2 cellular contexts compared by ENCODE assay signal in the genomic region with DNA sequence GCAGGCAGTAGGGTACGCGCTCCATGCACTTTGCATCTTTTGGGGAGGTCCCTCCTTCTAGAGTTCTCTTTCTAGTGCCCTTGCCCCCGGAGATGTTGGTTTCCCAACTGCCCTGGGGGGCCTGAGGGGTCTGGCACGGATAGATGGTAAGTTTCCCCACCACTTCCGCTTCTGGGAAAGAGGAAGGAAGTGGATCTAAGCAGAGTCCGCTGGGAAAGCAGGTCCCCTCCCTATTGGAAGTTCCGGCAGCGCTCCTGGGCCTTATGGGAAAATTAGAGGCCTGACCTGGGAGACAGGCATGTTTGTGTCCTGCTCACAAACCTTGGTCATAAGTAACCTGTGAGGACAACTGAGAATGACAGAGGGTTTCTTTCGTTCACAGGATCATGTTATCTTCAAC.
TF ChIP-seq lines count a peak whose summit lies in the region.

No MANE protein-coding gene starts in this region.

TF ChIP-seq in GM23338, 12 proteins besides CTCF, POLR2A, EP300 and RAD21 (continues in another document):
- TF ChIP-seq NANOG (IDR thresholded peaks at IDR 0.05; ENCODE audit: borderline replicate concordance), result no peak
- no peak for TF ChIP-seq CREB1 (CRISPR knock-in tag; IDR thresholded peaks at IDR 0.05; ENCODE audit: low read depth)
- no peak for TF ChIP-seq EZH2 (IDR thresholded peaks at IDR 0.05; ENCODE audit: low read depth, unreplicated experiment)
- TF ChIP-seq JUNB (IDR thresholded peaks at IDR 0.05; ENCODE audit: unreplicated experiment), result no peak
- no peak for TF ChIP-seq ZNF114 (CRISPR knock-in tag; IDR thresholded peaks at IDR 0.05)
- TF ChIP-seq ETS1 (IDR thresholded peaks at IDR 0.05), result no peak
- TF ChIP-seq, protein P1, sequence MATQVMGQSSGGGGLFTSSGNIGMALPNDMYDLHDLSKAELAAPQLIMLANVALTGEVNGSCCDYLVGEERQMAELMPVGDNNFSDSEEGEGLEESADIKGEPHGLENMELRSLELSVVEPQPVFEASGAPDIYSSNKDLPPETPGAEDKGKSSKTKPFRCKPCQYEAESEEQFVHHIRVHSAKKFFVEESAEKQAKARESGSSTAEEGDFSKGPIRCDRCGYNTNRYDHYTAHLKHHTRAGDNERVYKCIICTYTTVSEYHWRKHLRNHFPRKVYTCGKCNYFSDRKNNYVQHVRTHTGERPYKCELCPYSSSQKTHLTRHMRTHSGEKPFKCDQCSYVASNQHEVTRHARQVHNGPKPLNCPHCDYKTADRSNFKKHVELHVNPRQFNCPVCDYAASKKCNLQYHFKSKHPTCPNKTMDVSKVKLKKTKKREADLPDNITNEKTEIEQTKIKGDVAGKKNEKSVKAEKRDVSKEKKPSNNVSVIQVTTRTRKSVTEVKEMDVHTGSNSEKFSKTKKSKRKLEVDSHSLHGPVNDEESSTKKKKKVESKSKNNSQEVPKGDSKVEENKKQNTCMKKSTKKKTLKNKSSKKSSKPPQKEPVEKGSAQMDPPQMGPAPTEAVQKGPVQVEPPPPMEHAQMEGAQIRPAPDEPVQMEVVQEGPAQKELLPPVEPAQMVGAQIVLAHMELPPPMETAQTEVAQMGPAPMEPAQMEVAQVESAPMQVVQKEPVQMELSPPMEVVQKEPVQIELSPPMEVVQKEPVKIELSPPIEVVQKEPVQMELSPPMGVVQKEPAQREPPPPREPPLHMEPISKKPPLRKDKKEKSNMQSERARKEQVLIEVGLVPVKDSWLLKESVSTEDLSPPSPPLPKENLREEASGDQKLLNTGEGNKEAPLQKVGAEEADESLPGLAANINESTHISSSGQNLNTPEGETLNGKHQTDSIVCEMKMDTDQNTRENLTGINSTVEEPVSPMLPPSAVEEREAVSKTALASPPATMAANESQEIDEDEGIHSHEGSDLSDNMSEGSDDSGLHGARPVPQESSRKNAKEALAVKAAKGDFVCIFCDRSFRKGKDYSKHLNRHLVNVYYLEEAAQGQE (IDR thresholded peaks at IDR 0.05; ENCODE audit: unreplicated experiment), result no peak
- no peak for TF ChIP-seq ZNF462 (CRISPR knock-in tag; IDR thresholded peaks at IDR 0.05)
- no peak for TF ChIP-seq ZNF331 (CRISPR knock-in tag; IDR thresholded peaks at IDR 0.05; ENCODE audit: low read depth)
- TF ChIP-seq POLR2AphosphoS5 (IDR thresholded peaks at IDR 0.05; ENCODE audit: low read depth), result no peak

TF ChIP-seq in HepG2, 621 proteins besides CTCF, POLR2A, EP300 and RAD21:
- TF ChIP-seq CREB1 (IDR thresholded peaks at IDR 0.05) (no peak), CREB1 (CRISPR knock-in tag; IDR thresholded peaks at IDR 0.05) (no peak), HDAC6 (IDR thresholded peaks at IDR 0.05; ENCODE audit: low read depth, low read length) (no peak), ZNF878 (CRISPR knock-in tag; IDR thresholded peaks at IDR 0.05) (no peak), LCORL (IDR thresholded peaks at IDR 0.05) (no peak), LCORL (CRISPR knock-in tag; IDR thresholded peaks at IDR 0.05) (no peak), PHF8 (CRISPR knock-in tag; IDR thresholded peaks at IDR 0.05) (no peak), ZNF414 (CRISPR knock-in tag; IDR thresholded peaks at IDR 0.05) (no peak), ZNF792 (CRISPR knock-in tag; IDR thresholded peaks at IDR 0.05) (no peak)
- TF ChIP-seq, protein P2, sequence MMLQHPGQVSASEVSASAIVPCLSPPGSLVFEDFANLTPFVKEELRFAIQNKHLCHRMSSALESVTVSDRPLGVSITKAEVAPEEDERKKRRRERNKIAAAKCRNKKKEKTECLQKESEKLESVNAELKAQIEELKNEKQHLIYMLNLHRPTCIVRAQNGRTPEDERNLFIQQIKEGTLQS (CRISPR knock-in tag; IDR thresholded peaks at IDR 0.05), result no peak
